Comparison of ENCODE assay signal across 14 cellular contexts in the genomic region with DNA sequence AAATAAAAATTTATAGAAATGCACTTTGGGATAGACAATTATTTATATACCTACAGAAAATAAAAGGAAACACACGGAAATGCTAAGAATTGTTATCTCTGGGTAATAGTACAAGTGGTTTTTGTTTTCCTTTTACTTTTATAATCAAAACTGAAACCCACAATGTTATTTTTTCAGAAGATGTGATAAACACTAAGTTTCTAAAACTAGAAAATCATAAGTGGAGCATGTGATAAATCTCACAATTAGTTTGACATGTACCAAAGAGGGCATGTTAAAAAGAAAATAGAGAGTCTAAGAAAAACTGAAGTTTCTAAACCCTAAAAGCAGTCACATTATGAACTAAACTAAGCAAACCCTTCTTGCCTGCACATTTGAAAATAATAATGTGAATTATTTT.
A peak's percentile ranks its signal among the peaks of the same experiment; 100 is the strongest.
DNase-seq lines count a peak whose midpoint lies in the region; ATAC-seq and TF ChIP-seq lines count a peak whose summit lies in the region.
"Had no signal": no experiment of that assay in that cellular context is flagged by ENCODE, and none has a peak within 500 bp of the region (broad histone marks: within the 10 kb centered on the region; RNA-seq: fewer than 3 reads in every experiment).

No MANE protein-coding gene starts in this region.

- H3K27me3 ChIP-seq in brain microvascular endothelial cell (replicated peaks), result no peaks in the 10 kb centered on the region
- H3K27me3 ChIP-seq: BLaER1, breast epithelium, left lung had no signal

- H3K27me3 Mint-ChIP-seq in immature natural killer cell (ENCODE audit: low read depth in 3 of 3), result no peaks in the 10 kb centered on the region
- H3K27me3 Mint-ChIP-seq in progenitor cell of endocrine pancreas, result no peaks in the 10 kb centered on the region
- H3K27me3 Mint-ChIP-seq: activated naive CD4-positive, alpha-beta T cell treated with anti-CD3 and anti-CD28 coated beads, Interleukin-2, amount 50 U/mL, for 24 hours had no signal

- no peaks in the 10 kb centered on the region for H3K36me3 ChIP-seq in brain microvascular endothelial cell (replicated peaks)
- H3K36me3 ChIP-seq: breast epithelium had no signal

- peak overlapping the region in 5 of 6 donors; percentile 16 to 64 (median 52) for H3K27ac Mint-ChIP-seq in immature natural killer cell
- no peak overlapping the region for H3K27ac Mint-ChIP-seq in progenitor cell of endocrine pancreas

- H3K4me3 ChIP-seq in brain microvascular endothelial cell (ENCODE audit: low read depth, low read length), result no peak overlapping the region
- H3K4me3 ChIP-seq: BLaER1, breast epithelium, left lung had no signal

- H3K9me3 Mint-ChIP-seq in immature natural killer cell, result no peaks in the 10 kb centered on the region
- no peaks in the 10 kb centered on the region for H3K9me3 Mint-ChIP-seq in progenitor cell of endocrine pancreas (ENCODE audit: low read depth)
- H3K9me3 Mint-ChIP-seq: activated naive CD4-positive, alpha-beta T cell treated with anti-CD3 and anti-CD28 coated beads, Interleukin-2, amount 50 U/mL, for 24 hours had no signal

- peaks cover 24 to 32% (median 24%) of the 10 kb centered on the region in 3 donors for H3K36me3 Mint-ChIP-seq in immature natural killer cell
- peaks cover 4% of the 10 kb centered on the region for H3K36me3 Mint-ChIP-seq in progenitor cell of endocrine pancreas (ENCODE audit: insufficient read depth)

- peaks cover 16 to 36% of the 10 kb centered on the region in 2 donors for H3K4me1 Mint-ChIP-seq in immature natural killer cell
- H3K4me1 Mint-ChIP-seq in progenitor cell of endocrine pancreas (ENCODE audit: low read depth), result no peaks in the 10 kb centered on the region

- TF ChIP-seq CTCF in progenitor cell of endocrine pancreas (IDR thresholded peaks at IDR 0.05; ENCODE audit: unreplicated experiment) (no peak), brain microvascular endothelial cell (IDR thresholded peaks at IDR 0.05; ENCODE audit: low read depth, low read length, missing control alignments) (no peak)

- no peak for DNase-seq in immature natural killer cell
- DNase-seq in RKO (ENCODE audit: low spot score), result no peak
- DNase-seq in progenitor cell of endocrine pancreas (ENCODE audit: low spot score, unreplicated experiment), result no peak
- DNase-seq in brain microvascular endothelial cell, result no peak
- DNase-seq: DMS79 treated with DMSO at 0.1 percent for 48 hours, left lung, NCI-H1694 treated with DMSO at 0.1 percent for 48 hours, NCI-H524 treated with DMSO at 0.1 percent for 48 hours had no signal

- no peak overlapping the region for H3K27ac ChIP-seq in brain microvascular endothelial cell
- H3K27ac ChIP-seq: BLaER1, breast epithelium, left lung had no signal

- in situ Hi-C loops in brain microvascular endothelial cell (cut with HindIII; ENCODE audit: low pct_ligation_motif_present, low sequenced_read_pairs), result no loop called here

- H3K4me3 Mint-ChIP-seq in immature natural killer cell (peak overlapping the region in 2 of 5 donors; percentile 9 to 37), progenitor cell of endocrine pancreas (ENCODE audit: low read depth) (no peak overlapping the region)
- H3K4me3 Mint-ChIP-seq: activated naive CD4-positive, alpha-beta T cell treated with anti-CD3 and anti-CD28 coated beads, Interleukin-2, amount 50 U/mL, for 24 hours had no signal

- ATAC-seq in GM18867 (IDR thresholded peaks at IDR 0.05; ENCODE audit: unreplicated experiment), result peak; percentile 80
- peak; percentile 54 for ATAC-seq in GM21528 (IDR thresholded peaks at IDR 0.05; ENCODE audit: low FRiP score, unreplicated experiment)
- peak; percentile 68 for ATAC-seq in HG03280 (IDR thresholded peaks at IDR 0.05; ENCODE audit: unreplicated experiment)
- ATAC-seq: left lung had no signal
